ENCODE assay signal across 14 cellular contexts in the genomic region with DNA sequence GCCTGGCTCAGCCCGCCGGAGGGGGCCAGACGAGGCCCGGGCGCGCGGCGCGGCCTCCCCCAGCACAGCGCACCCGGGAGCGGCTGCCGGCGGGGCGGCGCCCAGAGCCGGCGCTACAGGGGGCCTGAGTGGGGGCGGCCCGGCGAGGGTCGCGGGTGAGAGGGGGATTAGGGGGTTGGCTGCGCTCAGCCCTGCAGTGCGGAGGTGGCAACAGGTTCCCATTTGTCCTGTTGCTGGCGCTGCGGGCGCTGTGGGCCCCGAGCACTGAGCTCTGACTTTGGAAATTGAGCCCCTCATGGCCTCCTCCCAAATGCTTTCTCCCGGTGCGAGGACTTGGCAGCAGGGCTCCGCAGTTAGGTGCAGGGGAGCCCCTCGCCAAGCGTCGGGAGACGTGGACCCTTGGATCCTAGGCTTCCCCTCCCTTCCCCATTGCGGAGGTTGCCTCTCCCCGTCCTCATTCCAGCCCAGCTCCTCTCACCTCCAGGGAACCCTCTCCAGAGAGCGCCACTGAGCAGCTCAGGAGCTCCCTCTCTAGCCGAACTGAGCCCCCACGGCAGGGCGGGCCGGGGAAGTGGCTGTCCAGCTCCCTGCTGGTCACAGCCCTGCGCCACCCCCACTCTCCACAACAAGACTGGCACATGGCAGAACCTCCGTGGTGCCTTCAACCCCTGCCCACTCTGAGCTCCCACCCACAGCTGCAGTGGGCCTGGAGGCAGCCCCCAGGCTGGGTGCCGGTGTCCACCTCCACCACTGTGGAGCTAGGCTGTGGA. TPM values are rescaled to one million over a fixed set of nuclear protein-coding genes. Genes with fewer than 3 reads are reported as not detected.
DNase-seq lines count a peak whose midpoint lies in the region; ATAC-seq, FAIRE-seq and TF ChIP-seq lines count a peak whose summit lies in the region.
"Had no signal": no experiment of that assay in that cellular context is flagged by ENCODE, and none has a peak within 500 bp of the region (broad histone marks: within the 10 kb centered on the region; RNA-seq: fewer than 3 reads in every experiment).

No MANE protein-coding gene starts in this region.

- peak; percentile 52 to 75 for ATAC-seq in A549
- ATAC-seq in right lobe of liver: no peak
- ATAC-seq in GM21786 (IDR thresholded peaks at IDR 0.05; ENCODE audit: unreplicated experiment): no peak

- H3K36me3 ChIP-seq in ES-I3 (ENCODE audit: insufficient read depth, low read length) (no peaks in the 10 kb centered on the region), WERI-Rb-1 (no peaks in the 10 kb centered on the region), right lobe of liver (no peaks in the 10 kb centered on the region), GM23248 (ENCODE audit: low read depth) (no peaks in the 10 kb centered on the region)
- H3K36me3 ChIP-seq: thyroid gland had no signal

- no peaks in the 10 kb centered on the region for H4K20me1 ChIP-seq in GM23248 (ENCODE audit: insufficient read depth)

- H3K4me2 ChIP-seq in A549: peak overlapping the region; percentile 96
- H3K4me2 ChIP-seq in GM23248 (ENCODE audit: unreplicated experiment): no peak overlapping the region

- FAIRE-seq in A549 (lab: Jason Lieb, UNC): peak; percentile 36

- TF ChIP-seq EP300 in A549 (IDR thresholded peaks at IDR 0.05): no peak

- in situ Hi-C loops in GM23248 (cut with MboI): no loop called here

- CTCF ChIA-PET in A549 (lab: Yijun Ruan, JAX): interaction anchor here (0.7 to 5.3 kb wide), 33 partner anchors 9 to 624 kb away, joined by 3 to 58 read pairs (median 4); a partner anchor contains a TSS

- H3K4me3 ChIP-seq in A549 (peak overlapping the region; percentile 59), WERI-Rb-1 (ENCODE audit: low read depth, low read length) (peak overlapping the region; percentile 51), right lobe of liver (no peak overlapping the region), GM23248 (no peak overlapping the region)
- H3K4me3 ChIP-seq: thyroid gland had no signal

- H3F3A ChIP-seq in GM23248 (ENCODE audit: insufficient read depth): no peaks in the 10 kb centered on the region

- peak; percentile 14; the same call in 1 of the 3 replicates for TF ChIP-seq CTCF in A549 (IDR thresholded peaks at IDR 0.05)
- peak; percentile 75 for TF ChIP-seq CTCF in WERI-Rb-1 (IDR thresholded peaks at IDR 0.05; ENCODE audit: low read depth, low read length)
- TF ChIP-seq CTCF in right lobe of liver (IDR thresholded peaks at IDR 0.05): no peak

- intact Hi-C loops in right lobe of liver (cut with DNase I): no loop called here

- DNase-seq in A549 (ENCODE audit: low read depth in 1 of 2, low spot score in 1 of 2): peak in 1 of 2 experiments; percentile 59
- DNase-seq in WERI-Rb-1: peak; percentile 89
- peak; percentile 14 to 50 (median 23) for DNase-seq in right lobe of liver
- no peak for DNase-seq in T-helper 1 cell
- no peak for DNase-seq in cortex of kidney (lab: John Stamatoyannopoulos, UW)
- DNase-seq in GM23248: no peak
- DNase-seq: CD4-positive, alpha-beta memory T cell; left colon; NCI-H1436 treated with DMSO at 0.1 percent for 48 hours; thyroid gland had no signal

- H3K79me2 ChIP-seq in GM23248 (ENCODE audit: insufficient read depth): no peaks in the 10 kb centered on the region

- TF ChIP-seq RAD21 in A549 (conservative IDR thresholded peaks at IDR 0.05 in 1 of 2, IDR thresholded peaks at IDR 0.05 in 1 of 2): no peak

- POLR2A ChIA-PET in A549 (lab: Yijun Ruan, JAX): no interaction called here

- WGBS in A549 (ENCODE audit: missing lambda C conversion rate): 24% methylated on average over 9 of the region's 46 CpGs
- WGBS in right lobe of liver (ENCODE audit: insufficient coverage, low coverage, low lambda C conversion rate, missing lambda C conversion rate): 28% methylated on average over 3 of the region's 46 CpGs
- 1 to 2% methylated on average over 12 to 13 of the region's 46 CpGs for WGBS in GM23248 (ENCODE audit: low coverage in 1 of 2, low lambda C conversion rate in 2 of 2, missing lambda C conversion rate in 2 of 2), 2 experiments

- TF ChIP-seq POLR2A in A549 (IDR thresholded peaks at IDR 0.05; ENCODE audit: low read length) (no peak), right lobe of liver (IDR thresholded peaks at IDR 0.05) (no peak)

- H3K4me1 ChIP-seq in A549 (peaks cover 31% of the 10 kb centered on the region; the same call in 2 of the 3 replicates), ES-I3 (ENCODE audit: insufficient read depth, low read length) (peaks cover 8% of the 10 kb centered on the region; the same call in 1 of the 2 replicates), right lobe of liver (peaks cover 0 to 4% (median 0%) of the 10 kb centered on the region in 4 donors), GM23248 (ENCODE audit: insufficient read depth) (no peaks in the 10 kb centered on the region)

- no peaks in the 10 kb centered on the region for H3K9me2 ChIP-seq in GM23248 (ENCODE audit: insufficient read depth)

- H3K27ac ChIP-seq in A549 (peak overlapping the region; percentile 65 to 88), WERI-Rb-1 (peak overlapping the region; percentile 13; the same call in 1 of the 2 replicates), right lobe of liver (no peak overlapping the region), GM23248 (no peak overlapping the region)
- H3K27ac ChIP-seq: thyroid gland had no signal

- no peak overlapping the region for H2AFZ ChIP-seq in GM23248

- H3K27me3 ChIP-seq in WERI-Rb-1 (ENCODE audit: insufficient read depth, low read depth, severe bottlenecking) (peaks cover 29% of the 10 kb centered on the region), right lobe of liver (peaks cover 0 to 8% of the 10 kb centered on the region in 2 donors), GM23248 (replicated peaks; ENCODE audit: insufficient read depth) (peaks cover 20% of the 10 kb centered on the region; the same call in 1 of the 2 replicates)

- H3K9me3 ChIP-seq in A549 (no peaks in the 10 kb centered on the region), ES-I3 (ENCODE audit: control insufficient read depth, insufficient read depth, low read length) (no peaks in the 10 kb centered on the region), WERI-Rb-1 (ENCODE audit: severe bottlenecking) (no peaks in the 10 kb centered on the region), right lobe of liver (no peaks in the 10 kb centered on the region), GM23248 (ENCODE audit: low read depth) (no peaks in the 10 kb centered on the region)
- H3K9me3 ChIP-seq: thyroid gland had no signal

- H3K9ac ChIP-seq in ES-I3 (ENCODE audit: low read depth, low read length) (peak overlapping the region; percentile 50; the same call in 1 of the 2 replicates), GM23248 (no peak overlapping the region)

TF ChIP-seq in A549, 52 proteins besides CTCF, POLR2A, EP300 and RAD21 (continues in another document):
- TF ChIP-seq, protein P1, sequence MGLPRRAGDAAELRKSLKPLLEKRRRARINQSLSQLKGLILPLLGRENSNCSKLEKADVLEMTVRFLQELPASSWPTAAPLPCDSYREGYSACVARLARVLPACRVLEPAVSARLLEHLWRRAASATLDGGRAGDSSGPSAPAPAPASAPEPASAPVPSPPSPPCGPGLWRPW (IDR thresholded peaks at IDR 0.05): no peak
- no peak for TF ChIP-seq NR3C1 (IDR thresholded peaks at IDR 0.05)
- TF ChIP-seq CHD2 (IDR thresholded peaks at IDR 0.05; ENCODE audit: low read length, partially characterized antibody): no peak
- TF ChIP-seq ZSCAN20 (CRISPR knock-in tag; IDR thresholded peaks at IDR 0.05): no peak
- TF ChIP-seq HEYL (CRISPR knock-in tag; IDR thresholded peaks at IDR 0.05): no peak
- TF ChIP-seq CHD4 (IDR thresholded peaks at IDR 0.05; ENCODE audit: borderline replicate concordance): no peak
- TF ChIP-seq FOSB (CRISPR knock-in tag; IDR thresholded peaks at IDR 0.05): no peak
- no peak for TF ChIP-seq BHLHE40 (IDR thresholded peaks at IDR 0.05; ENCODE audit: low read depth, low read length)

RNA-seq across cellular contexts. Expression of a gene that starts 2.5 kb away (rescaled TPM):
- polyA plus RNA-seq in A549 (2011; rRNA removed) (0.65 and 0.75 TPM in 2 replicates), A549 (2017; fragmentation: RNase III; extraction: RNeasy Plus Mini Kit Qiagen cat#74134 plus additional on column Dnase treatment) (1.3 to 1.6 TPM (median 1.3 TPM) in 3 replicates), GM23248 (2016; fragmentation: Nextera tagmentation; extraction: Ambion mirVana) (not detected in 2 replicates)
- 2.0 and 3.1 TPM in 2 replicates for polyA plus RNA-seq in A549 (2012; cell fraction: cytosol; rRNA removed)
- 2.5 and 2.8 TPM in 2 replicates for polyA plus RNA-seq in A549 (2012; cell fraction: nucleus; rRNA removed)
- 0.70 and 1.1 TPM in 2 replicates for polyA minus RNA-seq in A549 (2011; rRNA and poly(A)+ RNA removed)
- total RNA-seq in right lobe of liver: 1 to 10 TPM in 2 of 6 experiments, under 1 TPM in 4; 0.33 to 3.9 (median 0.69) TPM
- total RNA-seq in GM23248 (2014; rRNA removed; shearing (Covaris generic)): not detected in 2 replicates
- total RNA-seq: cardiac septum; CD4-positive, alpha-beta memory T cell; left colon; thyroid gland had no signal
- polyA plus RNA-seq: CD4-positive, alpha-beta memory T cell had no signal

RNA-seq across cellular contexts. Expression of a gene that starts 29.1 kb away (rescaled TPM):
- 0.17 TPM in 2 replicates for polyA plus RNA-seq in A549 (2011; rRNA removed)
- 0.08 and 0.09 TPM in 2 replicates for polyA plus RNA-seq in A549 (2012; cell fraction: cytosol; rRNA removed)
- 0.64 and 1.3 TPM in 2 replicates for polyA plus RNA-seq in A549 (2012; cell fraction: nucleus; rRNA removed)
- polyA plus RNA-seq in A549 (2017; fragmentation: RNase III; extraction: RNeasy Plus Mini Kit Qiagen cat#74134 plus additional on column Dnase treatment): 0.13 to 0.30 TPM (median 0.25 TPM) in 3 replicates
- polyA minus RNA-seq in A549 (2011; rRNA and poly(A)+ RNA removed): not detected in 2 replicates
- total RNA-seq in right lobe of liver: under 1 TPM in 1 of 6 experiments, not detected in 5; 0.86 TPM
- total RNA-seq in GM23248 (2014; rRNA removed; shearing (Covaris generic)): not detected in 2 replicates
- polyA plus RNA-seq in GM23248 (2016; fragmentation: Nextera tagmentation; extraction: Ambion mirVana): not detected in 2 replicates
- total RNA-seq: CD4-positive, alpha-beta memory T cell; pulmonary artery endothelial cell had no signal
- polyA plus RNA-seq: CD4-positive, alpha-beta memory T cell had no signal

RNA-seq across cellular contexts. Expression of a gene that starts 43.2 kb away (rescaled TPM):
- 2.0 and 3.4 TPM in 2 replicates for polyA plus RNA-seq in A549 (2011; rRNA removed)
- 4.2 and 7.4 TPM in 2 replicates for polyA plus RNA-seq in A549 (2012; cell fraction: cytosol; rRNA removed)
- polyA plus RNA-seq in A549 (2012; cell fraction: nucleus; rRNA removed): 10.2 and 14.9 TPM in 2 replicates
- 5.7 to 6.9 TPM (median 6.1 TPM) in 3 replicates for polyA plus RNA-seq in A549 (2017; fragmentation: RNase III; extraction: RNeasy Plus Mini Kit Qiagen cat#74134 plus additional on column Dnase treatment)
- 8.6 and 9.8 TPM in 2 replicates for polyA minus RNA-seq in A549 (2011; rRNA and poly(A)+ RNA removed)
- total RNA-seq in right lobe of liver: 1 to 10 TPM; 1.6 to 9.2 (median 2.9) TPM
- total RNA-seq in GM23248 (2014; rRNA removed; shearing (Covaris generic)): 11.7 and 12.5 TPM in 2 replicates
- polyA plus RNA-seq in GM23248 (2016; fragmentation: Nextera tagmentation; extraction: Ambion mirVana): 1.8 and 1.9 TPM in 2 replicates

RNA-seq across cellular contexts. Expression of a gene that starts 45.6 kb away (rescaled TPM):
- 25.6 and 29.9 TPM in 2 replicates for polyA plus RNA-seq in A549 (2011; rRNA removed)
- polyA plus RNA-seq in A549 (2012; cell fraction: cytosol; rRNA removed): 66.2 and 77.2 TPM in 2 replicates
- polyA plus RNA-seq in A549 (2012; cell fraction: nucleus; rRNA removed): 38.8 and 41.9 TPM in 2 replicates
- polyA plus RNA-seq in A549 (2017; fragmentation: RNase III; extraction: RNeasy Plus Mini Kit Qiagen cat#74134 plus additional on column Dnase treatment): 32.0 to 36.0 TPM (median 32.6 TPM) in 3 replicates
- polyA minus RNA-seq in A549 (2011; rRNA and poly(A)+ RNA removed): 27.2 and 32.6 TPM in 2 replicates
- total RNA-seq in right lobe of liver: 10 to 100 TPM in 2 of 6 experiments, 1 to 10 TPM in 4; 5.6 to 14.0 (median 7.5) TPM
- total RNA-seq in GM23248 (2014; rRNA removed; shearing (Covaris generic)): 34.7 and 45.5 TPM in 2 replicates
- polyA plus RNA-seq in GM23248 (2016; fragmentation: Nextera tagmentation; extraction: Ambion mirVana): 29.1 and 34.5 TPM in 2 replicates

Comparison
In these comparisons a context has a peak if more than half of its experiments do, and no peak if none do; other contexts are left out.
1. ATAC-seq: peak in A549 (2 of 2); none in right lobe of liver (0 of 4) and GM21786 (single experiment).
2. DNase-seq: peak in WERI-Rb-1 (single experiment) and right lobe of liver (3 of 3); none in T-helper 1 cell (0 of 5), cortex of kidney (single experiment) and GM23248 (single experiment).
3. H3K27ac ChIP-seq: peak in A549 (2 of 2) and WERI-Rb-1 (single experiment); none in right lobe of liver (0 of 3) and GM23248 (single experiment).
4. H3K4me3 ChIP-seq: peak in A549 (single experiment) and WERI-Rb-1 (single experiment); none in right lobe of liver (0 of 3) and GM23248 (single experiment).
5. CTCF ChIP-seq: peak in A549 (single experiment) and WERI-Rb-1 (single experiment); none in right lobe of liver (0 of 4).